Comparison of ENCODE assay signal across 24 cellular contexts in genomic region chr20:32162367-32162766, GRCh38.
"Had no signal": no experiment of that assay in that cellular context is flagged by ENCODE, and none has a peak within 500 bp of the region (broad histone marks: within the 10 kb centered on the region; RNA-seq: fewer than 3 reads in every experiment).

No MANE protein-coding gene starts in this region.

- H3K27ac Mint-ChIP-seq: neural progenitor cell; stimulated activated naive B cell treated with anti-CD40 and anti-IgM and Interleukin-4, amounts not matched to agents 10 μg/mL and 1 μg/mL and 100 μg/mL, for 72 hours; stimulated activated naive CD8-positive, alpha-beta T cell treated with anti-CD3 and anti-CD28 coated beads, Interleukin-15, Interleukin-2, amounts not matched to agents 100 ng/mL and 50 ng/mL, for 24 hours had no signal

- H3K4me3 Mint-ChIP-seq: natural killer cell; neural progenitor cell; stimulated activated naive B cell treated with anti-CD40 and anti-IgM and Interleukin-4, amounts not matched to agents 10 μg/mL and 1 μg/mL and 100 μg/mL, for 72 hours; stimulated activated naive CD8-positive, alpha-beta T cell treated with anti-CD3 and anti-CD28 coated beads, Interleukin-15, Interleukin-2, amounts not matched to agents 100 ng/mL and 50 ng/mL, for 24 hours had no signal

- H3K27ac ChIP-seq: coronary artery, esophagus muscularis mucosa, heart right ventricle, lower lobe of right lung, neural progenitor cell, parathyroid adenoma, right atrium auricular region, sigmoid colon, thoracic aorta, tibial nerve, upper lobe of left lung had no signal

- H3K27me3 ChIP-seq: esophagus muscularis mucosa, heart right ventricle, neural progenitor cell, right atrium auricular region, sigmoid colon, tibial nerve, upper lobe of left lung had no signal

- DNase-seq: dermis blood vessel endothelial cell; effector memory CD4-positive, alpha-beta T cell; foreskin melanocyte; glutamatergic neuron; heart right ventricle; hippocampal formation; kidney glomerular epithelial cell; left colon; left ventricle myocardium superior; lower lobe of right lung; natural killer cell; stimulated activated CD4-positive, alpha-beta T cell treated with anti-CD3 and anti-CD28 coated beads, Interleukin-2, amount 100 ng/mL, for 48 hours; stimulated activated naive B cell treated with anti-CD40 and anti-IgM and Interleukin-4, amounts not matched to agents 10 μg/mL and 1 μg/mL and 100 μg/mL, for 72 hours; upper lobe of left lung had no signal

- H3K4me1 ChIP-seq: esophagus muscularis mucosa, lower lobe of right lung, neural progenitor cell, parathyroid adenoma, right atrium auricular region, tibial nerve, upper lobe of left lung had no signal

- H3K4me1 Mint-ChIP-seq: natural killer cell; neural progenitor cell; stimulated activated naive B cell treated with anti-CD40 and anti-IgM and Interleukin-4, amounts not matched to agents 10 μg/mL and 1 μg/mL and 100 μg/mL, for 72 hours had no signal

- H3K27me3 Mint-ChIP-seq: progenitor cell of endocrine pancreas; stimulated activated naive B cell treated with anti-CD40 and anti-IgM and Interleukin-4, amounts not matched to agents 10 μg/mL and 1 μg/mL and 100 μg/mL, for 72 hours; stimulated activated naive CD8-positive, alpha-beta T cell treated with anti-CD3 and anti-CD28 coated beads, Interleukin-15, Interleukin-2, amounts not matched to agents 100 ng/mL and 50 ng/mL, for 24 hours had no signal

- H3K9me3 ChIP-seq: esophagus muscularis mucosa, heart right ventricle, lower lobe of right lung, right atrium auricular region, sigmoid colon, thoracic aorta, tibial nerve, upper lobe of left lung had no signal

- H3K9me3 Mint-ChIP-seq: natural killer cell; neural progenitor cell; stimulated activated naive B cell treated with anti-CD40 and anti-IgM and Interleukin-4, amounts not matched to agents 10 μg/mL and 1 μg/mL and 100 μg/mL, for 72 hours; stimulated activated naive CD8-positive, alpha-beta T cell treated with anti-CD3 and anti-CD28 coated beads, Interleukin-15, Interleukin-2, amounts not matched to agents 100 ng/mL and 50 ng/mL, for 24 hours had no signal

- ATAC-seq: heart right ventricle; left colon; left ventricle myocardium superior; lower lobe of right lung; natural killer cell; stimulated activated naive B cell treated with anti-CD40 and anti-IgM and Interleukin-4, amounts not matched to agents 10 μg/mL and 1 μg/mL and 100 μg/mL, for 72 hours had no signal
